Comparison of ENCODE assay signal across 9 cellular contexts in the genomic region with DNA sequence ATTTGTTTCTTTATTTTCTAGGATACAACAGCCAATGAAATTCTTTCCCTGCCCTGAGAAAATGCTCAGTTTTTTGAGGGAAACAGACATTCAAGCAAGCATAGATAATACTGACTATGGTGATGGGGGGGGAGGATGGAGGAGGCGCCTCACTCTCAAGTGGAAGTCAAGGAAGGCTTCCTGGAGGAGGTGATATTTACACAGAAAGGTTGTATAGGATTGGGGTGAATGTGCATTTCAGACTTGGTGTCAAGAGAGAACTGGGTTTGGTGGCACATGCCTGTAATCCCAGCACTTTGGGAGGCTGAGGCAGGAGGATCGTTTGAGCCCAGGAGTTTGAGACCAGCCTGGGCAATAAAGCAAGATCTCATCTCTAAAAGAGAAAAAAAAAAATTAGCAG. TPM values are rescaled to one million over a fixed set of nuclear protein-coding genes. Genes with fewer than 3 reads are reported as not detected.
"Had no signal": no experiment of that assay in that cellular context is flagged by ENCODE, and none has a peak within 500 bp of the region (broad histone marks: within the 10 kb centered on the region; RNA-seq: fewer than 3 reads in every experiment).

No MANE protein-coding gene starts in this region.

- H2AFZ ChIP-seq: GM23338 had no signal

- H3K4me3 ChIP-seq: GM23338 had no signal

- DNase-seq: H9, HCEC 1CT, KG1 had no signal

- H3K4me2 ChIP-seq: GM23338 had no signal

- H3K27ac Mint-ChIP-seq: GM23338, H9, IgD-negative memory B cell had no signal

- H3K27ac ChIP-seq: HL-60 had no signal

- FAIRE-seq: H1, H54, HepG2 had no signal

- H3K4me1 Mint-ChIP-seq: GM23338, H9, IgD-negative memory B cell had no signal

- ATAC-seq: GM23338, HepG2 had no signal

- H3K4me3 Mint-ChIP-seq: GM23338, H9, IgD-negative memory B cell had no signal

RNA-seq across cellular contexts. Expression of gene ADGRE1, which starts 12.2 kb away (rescaled TPM):
- total RNA-seq: GM23338, H1, H9, HepG2 had no signal
- polyA plus RNA-seq: GM23338, H1, HepG2 had no signal
